In the genomic region with DNA sequence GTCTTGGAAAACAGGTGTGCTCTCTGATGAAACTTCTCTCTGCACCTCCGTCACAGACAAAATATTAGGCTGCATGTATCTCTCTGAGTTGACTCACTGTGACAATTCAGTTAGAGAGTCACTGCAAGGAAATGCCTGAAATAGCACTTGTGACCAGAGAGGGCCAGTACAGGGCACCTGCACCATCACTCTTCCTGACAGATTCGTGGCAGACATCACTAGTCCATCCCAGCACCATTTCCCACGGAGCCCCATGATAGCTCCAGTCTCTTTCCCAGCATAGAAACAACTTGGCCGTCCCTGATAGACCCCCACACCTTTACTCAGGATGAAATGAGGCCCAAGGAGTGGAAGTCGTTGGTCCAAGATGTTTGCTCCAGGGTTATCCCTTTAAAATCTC, we compare ENCODE assay signal across 19 cellular contexts.
"Had no signal": no experiment of that assay in that cellular context is flagged by ENCODE, and none has a peak within 500 bp of the region (broad histone marks: within the 10 kb centered on the region; RNA-seq: fewer than 3 reads in every experiment).

No MANE protein-coding gene starts in this region.

- ATAC-seq: activated naive CD4-positive, alpha-beta T cell treated with anti-CD3 and anti-CD28 coated beads, Interleukin-2, amount 50 U/mL, for 72 hours; esophagus mucosa; upper lobe of right lung had no signal

- H3K27me3 ChIP-seq: hepatocyte, upper lobe of right lung had no signal

- H2AFZ ChIP-seq: hepatocyte had no signal

- H3K4me2 ChIP-seq: hepatocyte had no signal

- H3K4me3 Mint-ChIP-seq: neural crest cell; T-helper 1 cell treated with Interleukin-12 subunit alpha and Interleukin-12 subunit beta and Interleukin-4 antibody, amounts not matched to agents 30 μg/mL and 1 μg/mL, for 36 hours had no signal

- FAIRE-seq: bronchial epithelial cell, keratinocyte had no signal

- H3K36me3 ChIP-seq: left ventricle myocardium inferior, upper lobe of right lung had no signal

- H3K9me3 Mint-ChIP-seq: neural crest cell had no signal

- H3K4me3 ChIP-seq: hepatocyte, left ventricle myocardium inferior, upper lobe of right lung had no signal

- H3K27ac Mint-ChIP-seq: activated naive CD4-positive, alpha-beta T cell treated with anti-CD3 and anti-CD28 coated beads, Interleukin-2, amount 50 U/mL, for 72 hours; progenitor cell of endocrine pancreas; T-helper 1 cell treated with Interleukin-12 subunit alpha and Interleukin-12 subunit beta and Interleukin-4 antibody, amounts not matched to agents 30 μg/mL and 1 μg/mL, for 36 hours had no signal

- H3K27ac ChIP-seq: hepatocyte, left ventricle myocardium inferior, upper lobe of right lung had no signal

- H3K9me3 ChIP-seq: upper lobe of right lung had no signal

- H3K79me2 ChIP-seq: hepatocyte had no signal

- H3K4me1 ChIP-seq: left ventricle myocardium inferior, upper lobe of right lung had no signal

- DNase-seq: activated CD4-positive, alpha-beta T cell treated with anti-CD3 and anti-CD28 coated beads, Interleukin-2, amount 50 U/mL, for 48 hours; activated gamma-delta T cell treated with Interleukin-2 at 50 U/mL for 16 hours; cerebellar nuclear complex; cortex of kidney; left ventricle myocardium inferior; mammary epithelial cell; stimulated activated CD4-positive, alpha-beta T cell treated with anti-CD3 and anti-CD28 coated beads, Interleukin-12 subunit alpha, Interleukin-12 subunit beta, amount 100 ng/mL, for 4 hours; stimulated activated CD4-positive, alpha-beta T cell treated with anti-CD3 and anti-CD28 coated beads, Interleukin-1b, Interleukin-23, amount 100 ng/mL, for 48 hours; stimulated activated CD8-positive, alpha-beta memory T cell treated with anti-CD3 and anti-CD28 coated beads, Interleukin-4, amount 100 ng/mL, for 48 hours; stimulated activated naive CD4-positive, alpha-beta T cell; upper lobe of right lung had no signal
